1 cellular context compared by ENCODE assay signal in genomic region chr20:44215125-44215524, GRCh38.
A peak's percentile ranks its signal among the peaks of the same experiment; 100 is the strongest.
TF ChIP-seq lines count a peak whose summit lies in the region.

No MANE protein-coding gene starts in this region.

TF ChIP-seq in HepG2, 621 proteins besides CTCF, POLR2A, EP300 and RAD21 (continued from another document):
- TF ChIP-seq, protein P1, sequence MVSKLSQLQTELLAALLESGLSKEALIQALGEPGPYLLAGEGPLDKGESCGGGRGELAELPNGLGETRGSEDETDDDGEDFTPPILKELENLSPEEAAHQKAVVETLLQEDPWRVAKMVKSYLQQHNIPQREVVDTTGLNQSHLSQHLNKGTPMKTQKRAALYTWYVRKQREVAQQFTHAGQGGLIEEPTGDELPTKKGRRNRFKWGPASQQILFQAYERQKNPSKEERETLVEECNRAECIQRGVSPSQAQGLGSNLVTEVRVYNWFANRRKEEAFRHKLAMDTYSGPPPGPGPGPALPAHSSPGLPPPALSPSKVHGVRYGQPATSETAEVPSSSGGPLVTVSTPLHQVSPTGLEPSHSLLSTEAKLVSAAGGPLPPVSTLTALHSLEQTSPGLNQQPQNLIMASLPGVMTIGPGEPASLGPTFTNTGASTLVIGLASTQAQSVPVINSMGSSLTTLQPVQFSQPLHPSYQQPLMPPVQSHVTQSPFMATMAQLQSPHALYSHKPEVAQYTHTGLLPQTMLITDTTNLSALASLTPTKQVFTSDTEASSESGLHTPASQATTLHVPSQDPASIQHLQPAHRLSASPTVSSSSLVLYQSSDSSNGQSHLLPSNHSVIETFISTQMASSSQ (IDR thresholded peaks at IDR 0.05; ENCODE audit: low read depth): no peak
- TF ChIP-seq, protein P1 (CRISPR knock-in tag; IDR thresholded peaks at IDR 0.05; ENCODE audit: borderline replicate concordance): no peak
- no peak for TF ChIP-seq ZNF749 (CRISPR knock-in tag; IDR thresholded peaks at IDR 0.05; ENCODE audit: borderline replicate concordance)
- TF ChIP-seq DNMT1 (CRISPR knock-in tag; IDR thresholded peaks at IDR 0.05): no peak
- TF ChIP-seq ARNTL (CRISPR knock-in tag; IDR thresholded peaks at IDR 0.05): no peak
- TF ChIP-seq, protein P2, sequence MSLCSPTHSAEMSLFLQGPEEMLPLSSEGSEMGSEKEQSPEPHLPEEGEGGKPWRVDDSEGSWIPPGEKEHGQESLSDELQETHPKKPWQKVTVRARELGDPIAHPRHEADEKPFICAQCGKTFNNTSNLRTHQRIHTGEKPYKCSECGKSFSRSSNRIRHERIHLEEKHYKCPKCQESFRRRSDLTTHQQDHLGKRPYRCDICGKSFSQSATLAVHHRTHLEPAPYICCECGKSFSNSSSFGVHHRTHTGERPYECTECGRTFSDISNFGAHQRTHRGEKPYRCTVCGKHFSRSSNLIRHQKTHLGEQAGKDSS (CRISPR knock-in tag; IDR thresholded peaks at IDR 0.05; ENCODE audit: borderline replicate concordance, low read depth): no peak
- no peak for TF ChIP-seq HNF4A (CRISPR knock-in tag; IDR thresholded peaks at IDR 0.05)
- TF ChIP-seq HNRNPUL1 (IDR thresholded peaks at IDR 0.05; ENCODE audit: low read depth, low read length): no peak
- TF ChIP-seq GTF3A (CRISPR knock-in tag; conservative IDR thresholded peaks at IDR 0.05): no peak
- no peak for TF ChIP-seq NPAS2 (CRISPR knock-in tag; IDR thresholded peaks at IDR 0.05; ENCODE audit: borderline replicate concordance)
- TF ChIP-seq KDM2A (CRISPR knock-in tag; IDR thresholded peaks at IDR 0.05; ENCODE audit: borderline replicate concordance, low read depth): peak; percentile 79; the same call in 1 of the 2 replicates
- TF ChIP-seq ZFP36 (IDR thresholded peaks at IDR 0.05; ENCODE audit: borderline replicate concordance, low read depth, low read length, partially characterized antibody): no peak
- no peak for TF ChIP-seq ZBTB44 (CRISPR knock-in tag; IDR thresholded peaks at IDR 0.05)
- TF ChIP-seq CHCHD3 (CRISPR knock-in tag; IDR thresholded peaks at IDR 0.05): no peak
- no peak for TF ChIP-seq SIN3B (IDR thresholded peaks at IDR 0.05; ENCODE audit: low read length)
- peak; percentile 80; the same call in 1 of the 2 replicates for TF ChIP-seq ZFP36L2 (CRISPR knock-in tag; IDR thresholded peaks at IDR 0.05)
TF ChIP-seq in HepG2: peak in this region for 85.
